Comparison of ENCODE assay signal across 8 cellular contexts in genomic region chr2:219459460-219460311, GRCh38. TPM values are rescaled to one million over a fixed set of nuclear protein-coding genes. Genes with fewer than 3 reads are reported as not detected.
DNase-seq lines count a peak whose midpoint lies in the region; ATAC-seq, FAIRE-seq and TF ChIP-seq lines count a peak whose summit lies in the region.

No MANE protein-coding gene starts in this region.

- ATAC-seq in HG03280 (IDR thresholded peaks at IDR 0.05; ENCODE audit: unreplicated experiment) (peak; percentile 55), GM18870 (IDR thresholded peaks at IDR 0.05; ENCODE audit: unreplicated experiment) (no peak)

- peaks cover 0 to 4% (median 0%) of the 10 kb centered on the region in 6 donors for H3K4me1 ChIP-seq in spleen

- CTCF ChIA-PET in RWPE1 (lab: Yijun Ruan, JAX): interaction anchor here (0.6 to 3.4 kb wide), 13 partner anchors 11 to 256 kb away, joined by 3 to 34 read pairs (median 3); a partner anchor contains a TSS

- in situ Hi-C loops in astrocyte of the spinal cord (cut with HindIII; ENCODE audit: low sequenced_read_pairs): no loop called here

- no peaks in the 10 kb centered on the region for H3K36me3 ChIP-seq in spleen

- no peak overlapping the region for H3K4me3 ChIP-seq in astrocyte of the spinal cord (ENCODE audit: low read depth, low read length)
- H3K4me3 ChIP-seq in iPS-18c (ENCODE audit: insufficient read depth, low read depth, low read length): peak overlapping the region; percentile 11
- H3K4me3 ChIP-seq in spleen: no peak overlapping the region

- FAIRE-seq in GM18507 (lab: Jason Lieb, UNC): peak; percentile 78

- H3K9me3 ChIP-seq in iPS-18c (ENCODE audit: control insufficient read depth, insufficient read depth, low read length): no peaks in the 10 kb centered on the region
- no peaks in the 10 kb centered on the region for H3K9me3 ChIP-seq in spleen

- TF ChIP-seq POLR2A in spleen (IDR thresholded peaks at IDR 0.05): no peak

- H3K27ac ChIP-seq in RWPE1 (no peak overlapping the region), spleen (no peak overlapping the region)

- WGBS in spleen, 5 donors: 55 to 66% (median 62%) methylated on average over 9 to 14 of the region's 14 CpGs

- H3K27me3 ChIP-seq in spleen (replicated peaks in 1 of 7): peaks cover 0 to 28% (median 0%) of the 10 kb centered on the region in 7 donors

- intact Hi-C loops in spleen (cut with DNase I; ENCODE audit: low total_unique reads): no loop called here

- DNase-seq in AG08395 (ENCODE audit: low spot score): peak; percentile 85
- DNase-seq in GM18507 (ENCODE audit: extremely low spot score, insufficient read length, low read depth): peak; percentile 65
- peak; percentile 60 for DNase-seq in RWPE1 (ENCODE audit: low spot score)
- peak; percentile 52 for DNase-seq in astrocyte of the spinal cord (ENCODE audit: low read depth, low spot score)
- DNase-seq in spleen: no peak

- TF ChIP-seq CTCF in RWPE1 (conservative IDR thresholded peaks at IDR 0.05; ENCODE audit: low read depth) (peak; percentile 89), astrocyte of the spinal cord (IDR thresholded peaks at IDR 0.05; ENCODE audit: low read depth, low read length) (peak; percentile 98), spleen (IDR thresholded peaks at IDR 0.05 in 8 of 11, conservative IDR thresholded peaks at IDR 0.05 in 3 of 11) (peak; percentile 45 to 89 (median 80))

- POLR2A ChIA-PET in RWPE1 (lab: Yijun Ruan, JAX; ENCODE audit: low non-redundant PET): no interaction called here

RNA-seq across cellular contexts. Expression of gene SPEG, which starts 25.0 kb away (rescaled TPM):
- 1 to 10 TPM in 6 of 7 donors, under 1 TPM in 1; 0.74 to 4.5 (median 2.3) TPM for total RNA-seq in spleen
- 1 to 10 TPM; 4.4 to 8.2 (median 4.9) TPM for polyA plus RNA-seq in spleen

RNA-seq across cellular contexts. Expression of gene GMPPA, which starts 39.0 kb away (rescaled TPM):
- total RNA-seq in spleen: 10 to 100 TPM; 21.2 to 45.5 (median 29.4) TPM
- polyA plus RNA-seq in spleen: 10 to 100 TPM; 27.4 to 43.3 (median 39.3) TPM

RNA-seq across cellular contexts. Expression of gene DES, which starts 41.5 kb away (rescaled TPM):
- total RNA-seq in spleen: 10 to 100 TPM in 3 of 7 donors, 1 to 10 TPM in 4; 4.3 to 18.1 (median 8.3) TPM
- polyA plus RNA-seq in spleen: 10 to 100 TPM; 10.8 to 24.7 (median 14.1) TPM

RNA-seq across cellular contexts. Expression of gene ASIC4, which starts 54.6 kb away (rescaled TPM):
- under 1 TPM in 1 of 7 donors, not detected in 6; 0.32 TPM for total RNA-seq in spleen
- under 1 TPM; 0.04 to 0.06 (median 0.05) TPM for polyA plus RNA-seq in spleen
